In genomic region chr5:6686916-6687409, GRCh38 we compare ENCODE assay signal across 10 cellular contexts. TPM values are rescaled to one million over a fixed set of nuclear protein-coding genes. Genes with fewer than 3 reads are reported as not detected.
DNase-seq lines count a peak whose midpoint lies in the region; ATAC-seq, FAIRE-seq and TF ChIP-seq lines count a peak whose summit lies in the region.
"Had no signal": no experiment of that assay in that cellular context is flagged by ENCODE, and none has a peak within 500 bp of the region (broad histone marks: within the 10 kb centered on the region; RNA-seq: fewer than 3 reads in every experiment).

No MANE protein-coding gene starts in this region.

- H3K9me2 ChIP-seq in SK-N-SH, result no peaks in the 10 kb centered on the region

- H4K20me1 ChIP-seq in SK-N-SH (ENCODE audit: insufficient read depth) (no peaks in the 10 kb centered on the region), mammary epithelial cell (ENCODE audit: insufficient read depth, low read length) (no peaks in the 10 kb centered on the region), keratinocyte (ENCODE audit: control insufficient read depth, extremely low read depth, insufficient read depth, low read length) (no peaks in the 10 kb centered on the region)

- H3K36me3 ChIP-seq in SK-N-SH (replicated peaks in 1 of 2; ENCODE audit: control insufficient read depth in 1 of 2, insufficient read depth in 2 of 2, low read length in 1 of 2) (no peaks in the 10 kb centered on the region), mammary epithelial cell (ENCODE audit: insufficient read depth, low read length) (no peaks in the 10 kb centered on the region), keratinocyte (ENCODE audit: control insufficient read depth in 2 of 2, extremely low read depth in 1 of 2, insufficient read depth in 2 of 2, low read length in 2 of 2) (no peaks in the 10 kb centered on the region)
- H3K36me3 ChIP-seq: WERI-Rb-1 had no signal

- TF ChIP-seq EP300 in SK-N-SH (IDR thresholded peaks at IDR 0.05; ENCODE audit: borderline replicate concordance in 1 of 2, low read depth in 1 of 2, low read length in 1 of 2), result no peak

- TF ChIP-seq RAD21 in SK-N-SH (IDR thresholded peaks at IDR 0.05; ENCODE audit: low read length), result no peak

- H3K4me3 ChIP-seq in SK-N-SH (ENCODE audit: low read depth in 2 of 2, low read length in 1 of 2) (no peak overlapping the region), mammary epithelial cell (replicated peaks in 1 of 3; ENCODE audit: insufficient read depth in 1 of 3, low read depth in 2 of 3, low read length in 3 of 3) (no peak overlapping the region), keratinocyte (ENCODE audit: control insufficient read depth in 2 of 3, extremely low read depth in 1 of 3, insufficient read depth in 2 of 3, low read depth in 1 of 3, low read length in 3 of 3) (peak overlapping the region; percentile 9 to 66 (median 24))

- H3K27me3 ChIP-seq in SK-N-SH (ENCODE audit: insufficient read depth) (no peaks in the 10 kb centered on the region; the same call in 1 of the 2 replicates), mammary epithelial cell (ENCODE audit: insufficient read depth, low read length) (no peaks in the 10 kb centered on the region), keratinocyte (ENCODE audit: control insufficient read depth, extremely low read depth, insufficient read depth, low read length) (peaks cover 3% of the 10 kb centered on the region)

- H2AFZ ChIP-seq in SK-N-SH (ENCODE audit: low read depth) (no peak overlapping the region), mammary epithelial cell (ENCODE audit: low read depth, low read length) (no peak overlapping the region), keratinocyte (ENCODE audit: control insufficient read depth, low read length) (peak overlapping the region; percentile 54)

- DNase-seq in SK-N-SH (no peak), mammary epithelial cell (peak; percentile 31), keratinocyte (ENCODE audit: low read depth, low spot score) (no peak), posterior cingulate gyrus (no peak), NCI-H2171 (lab: John Stamatoyannopoulos, UW) (no peak)
- DNase-seq in stimulated activated naive B cell treated with anti-CD40 and anti-IgM and Interleukin-4, amounts not matched to agents 10 μg/mL and 1 μg/mL and 100 μg/mL, for 72 hours, result no peak
- DNase-seq: WERI-Rb-1 had no signal

- CTCF ChIA-PET in SK-N-SH (lab: Yijun Ruan, JAX) (interaction anchor here (0.6 kb wide), 2 partner anchors 14 to 1190 kb away, joined by 3 read pairs; no protein-coding TSS in a partner anchor), mammary epithelial cell (lab: Charles Lee; ENCODE audit: low non-redundant PET) (no interaction called here)

- H3K4me1 ChIP-seq in SK-N-SH (ENCODE audit: control insufficient read depth in 1 of 2, insufficient read depth in 2 of 2, low read depth in 1 of 2, low read length in 1 of 2), result no peaks in the 10 kb centered on the region; a peak in 1 of 4 replicates
- no peaks in the 10 kb centered on the region for H3K4me1 ChIP-seq in mammary epithelial cell (ENCODE audit: insufficient read depth, low read length)
- no peaks in the 10 kb centered on the region for H3K4me1 ChIP-seq in keratinocyte (ENCODE audit: control insufficient read depth, extremely low read depth, insufficient read depth, low read length)

- H3K36me3 Mint-ChIP-seq in stimulated activated naive B cell treated with anti-CD40 and anti-IgM and Interleukin-4, amounts not matched to agents 10 μg/mL and 1 μg/mL and 100 μg/mL, for 72 hours, result no peaks in the 10 kb centered on the region

- dilution Hi-C loops in mammary epithelial cell (cut with HindIII; ENCODE audit: low sequenced_read_pairs), result no loop called here
- dilution Hi-C loops in keratinocyte (cut with MboI; ENCODE audit: extremely low pct_ligation_motif_present, low sequenced_read_pairs), result no loop called here

- POLR2A ChIA-PET in SK-N-SH (lab: Yijun Ruan, JAX), result no interaction called here

- H3K27ac ChIP-seq in SK-N-SH (ENCODE audit: low read depth in 2 of 2, low read length in 1 of 2) (no peak overlapping the region), mammary epithelial cell (ENCODE audit: insufficient read depth, low read depth, low read length) (no peak overlapping the region), keratinocyte (ENCODE audit: control insufficient read depth, insufficient read depth, low read length) (no peak overlapping the region)
- H3K27ac ChIP-seq: WERI-Rb-1 had no signal

- no peak overlapping the region for H3K27ac Mint-ChIP-seq in stimulated activated naive B cell treated with anti-CD40 and anti-IgM and Interleukin-4, amounts not matched to agents 10 μg/mL and 1 μg/mL and 100 μg/mL, for 72 hours

- no peak for TF ChIP-seq CTCF in SK-N-SH (IDR thresholded peaks at IDR 0.05)
- no peak for TF ChIP-seq CTCF in mammary epithelial cell (conservative IDR thresholded peaks at IDR 0.05 in 1 of 2, IDR thresholded peaks at IDR 0.05 in 1 of 2; ENCODE audit: extremely low read depth in 1 of 2, insufficient read depth in 1 of 2, low read depth in 1 of 2, low read length in 2 of 2)
- no peak for TF ChIP-seq CTCF in keratinocyte (optimal IDR thresholded peaks at IDR 0.05 in 1 of 3, IDR thresholded peaks at IDR 0.05 in 1 of 3, conservative IDR thresholded peaks at IDR 0.05 in 1 of 3; ENCODE audit: extremely low read depth in 1 of 3, insufficient read depth in 2 of 3, low read length in 3 of 3)

- H3K9me3 Mint-ChIP-seq in stimulated activated naive B cell treated with anti-CD40 and anti-IgM and Interleukin-4, amounts not matched to agents 10 μg/mL and 1 μg/mL and 100 μg/mL, for 72 hours, result peaks cover 3% of the 10 kb centered on the region in 2 donors

- H3K9me1 ChIP-seq in keratinocyte (ENCODE audit: control insufficient read depth, extremely low read depth, insufficient read depth, low read length), result no peaks in the 10 kb centered on the region

- no peak for FAIRE-seq in keratinocyte (lab: Jason Lieb, UNC)
- FAIRE-seq: A204.1 had no signal

- intact Hi-C loops in mammary epithelial cell (cut with micrococcal nuclease) (no loop called here), posterior cingulate gyrus (cut with DNase I) (no loop called here)

- H3F3A ChIP-seq in SK-N-SH (replicated peaks; ENCODE audit: insufficient read depth), result no peaks in the 10 kb centered on the region

- no peaks in the 10 kb centered on the region for H3K9me3 ChIP-seq in SK-N-SH
- H3K9me3 ChIP-seq in mammary epithelial cell (replicated peaks; ENCODE audit: insufficient read depth, low read length), result no peaks in the 10 kb centered on the region
- no peaks in the 10 kb centered on the region for H3K9me3 ChIP-seq in keratinocyte (ENCODE audit: control insufficient read depth, low read depth, low read length)

- no peaks in the 10 kb centered on the region for H3K79me2 ChIP-seq in SK-N-SH (ENCODE audit: insufficient read depth)
- no peaks in the 10 kb centered on the region for H3K79me2 ChIP-seq in mammary epithelial cell (ENCODE audit: insufficient read depth, low read length)
- no peaks in the 10 kb centered on the region for H3K79me2 ChIP-seq in keratinocyte (ENCODE audit: control insufficient read depth, insufficient read depth, low read length)

- H3K4me1 Mint-ChIP-seq in stimulated activated naive B cell treated with anti-CD40 and anti-IgM and Interleukin-4, amounts not matched to agents 10 μg/mL and 1 μg/mL and 100 μg/mL, for 72 hours, result peaks cover 0 to 5% of the 10 kb centered on the region in 2 donors

- BruUV-seq in mammary epithelial cell (replicated peaks; lab: Mats Ljungman, UMichigan), result no TSS peak

- H3K4me2 ChIP-seq in SK-N-SH (no peak overlapping the region), mammary epithelial cell (ENCODE audit: insufficient read depth, low read depth, low read length) (peak overlapping the region; percentile 31), keratinocyte (ENCODE audit: control insufficient read depth, extremely low read depth, insufficient read depth, low read depth, low read length) (peak overlapping the region; percentile 78)

- ATAC-seq in SK-N-SH treated with all-trans-retinoic acid at 6 μM for 48 hours (no peak), HG02852 (IDR thresholded peaks at IDR 0.05; ENCODE audit: unreplicated experiment) (no peak)
- peak; percentile 61 to 67 for ATAC-seq in stimulated activated naive B cell treated with anti-CD40 and anti-IgM and Interleukin-4, amounts not matched to agents 10 μg/mL and 1 μg/mL and 100 μg/mL, for 72 hours (replicated peaks)

- in situ Hi-C loops in mammary epithelial cell (cut with MboI; ENCODE audit: low sequenced_read_pairs in 2 of 2), result no loop called here

- H3K4me3 Mint-ChIP-seq in stimulated activated naive B cell treated with anti-CD40 and anti-IgM and Interleukin-4, amounts not matched to agents 10 μg/mL and 1 μg/mL and 100 μg/mL, for 72 hours, result no peak overlapping the region

- peaks cover 57 to 60% of the 10 kb centered on the region in 2 donors for H3K27me3 Mint-ChIP-seq in stimulated activated naive B cell treated with anti-CD40 and anti-IgM and Interleukin-4, amounts not matched to agents 10 μg/mL and 1 μg/mL and 100 μg/mL, for 72 hours

- H3K9ac ChIP-seq in SK-N-SH, result no peak overlapping the region
- no peak overlapping the region for H3K9ac ChIP-seq in mammary epithelial cell (ENCODE audit: insufficient read depth, low read length)
- no peak overlapping the region for H3K9ac ChIP-seq in keratinocyte (ENCODE audit: control insufficient read depth, extremely low read depth, insufficient read depth, low read length)

- 62% methylated on average over 20 of the region's 22 CpGs for WGBS in SK-N-SH (ENCODE audit: low lambda C conversion rate)
- WGBS in mammary epithelial cell (ENCODE audit: low coverage, missing lambda C conversion rate), result 27% methylated on average over 21 of the region's 22 CpGs

RNA-seq across cellular contexts. Expression of gene TENT4A, which starts 26.3 kb away (rescaled TPM):
- 5.2 and 6.0 TPM in 2 replicates for polyA plus RNA-seq in SK-N-SH (2012; rRNA removed)
- polyA plus RNA-seq in SK-N-SH (2012; cell fraction: cytosol; rRNA removed), result 4.2 and 4.5 TPM in 2 replicates
- 40.7 and 44.6 TPM in 2 replicates for polyA plus RNA-seq in SK-N-SH (2012; cell fraction: nucleus; rRNA removed)
- 10 to 100 TPM; 18.3 to 32.6 TPM for total RNA-seq in mammary epithelial cell
- 5.3 TPM for polyA plus RNA-seq in mammary epithelial cell
- 31.8 TPM for polyA minus RNA-seq in mammary epithelial cell
- polyA plus RNA-seq in keratinocyte, result 4.0 to 5.9 TPM (median 4.2 TPM) in 3 replicates
- polyA plus RNA-seq in keratinocyte (2011; ENCODE audit: low read depth), result 8.0 TPM
- 3.8 and 3.9 TPM in 2 replicates for polyA plus RNA-seq in keratinocyte (2011; cell fraction: cytosol; rRNA removed)
- polyA plus RNA-seq in keratinocyte (2011; cell fraction: nucleus; rRNA removed), result 29.5 and 32.6 TPM in 2 replicates
- 10.0 and 10.2 TPM in 2 replicates for polyA plus RNA-seq in keratinocyte (2012; ENCODE audit: low replicate concordance)
- 6.8 to 15.8 TPM (median 15.5 TPM) in 3 replicates for polyA minus RNA-seq in keratinocyte
- polyA minus RNA-seq in keratinocyte (2011; cell fraction: cytosol; rRNA and poly(A)+ RNA removed), result 3.8 TPM
- 13.0 and 21.1 TPM in 2 replicates for polyA minus RNA-seq in keratinocyte (2011; cell fraction: nucleus; rRNA and poly(A)+ RNA removed)

RNA-seq across cellular contexts. Expression of gene SRD5A1, which starts 53.7 kb away (rescaled TPM):
- 24.0 and 25.1 TPM in 2 replicates for polyA plus RNA-seq in SK-N-SH (2012; rRNA removed)
- 15.9 and 25.5 TPM in 2 replicates for polyA plus RNA-seq in SK-N-SH (2012; cell fraction: cytosol; rRNA removed)
- polyA plus RNA-seq in SK-N-SH (2012; cell fraction: nucleus; rRNA removed), result 19.4 and 21.6 TPM in 2 replicates
- total RNA-seq in mammary epithelial cell, result 10 to 100 TPM; 21.8 to 31.8 TPM
- 23.2 TPM for polyA plus RNA-seq in mammary epithelial cell
- 9.3 TPM for polyA minus RNA-seq in mammary epithelial cell
- 17.0 to 52.0 TPM (median 35.4 TPM) in 3 replicates for polyA plus RNA-seq in keratinocyte
- polyA plus RNA-seq in keratinocyte (2011; ENCODE audit: low read depth), result 12.2 TPM
- polyA plus RNA-seq in keratinocyte (2011; cell fraction: cytosol; rRNA removed), result 22.4 and 27.3 TPM in 2 replicates
- 23.8 and 25.5 TPM in 2 replicates for polyA plus RNA-seq in keratinocyte (2011; cell fraction: nucleus; rRNA removed)
- 15.5 and 23.6 TPM in 2 replicates for polyA plus RNA-seq in keratinocyte (2012; ENCODE audit: low replicate concordance)
- 25.0 to 39.1 TPM (median 32.7 TPM) in 3 replicates for polyA minus RNA-seq in keratinocyte
- 33.4 TPM for polyA minus RNA-seq in keratinocyte (2011; cell fraction: cytosol; rRNA and poly(A)+ RNA removed)
- polyA minus RNA-seq in keratinocyte (2011; cell fraction: nucleus; rRNA and poly(A)+ RNA removed), result 13.5 and 24.2 TPM in 2 replicates

RNA-seq across cellular contexts. Expression of gene NSUN2, which starts 54.1 kb away (rescaled TPM):
- 76.7 and 78.9 TPM in 2 replicates for polyA plus RNA-seq in SK-N-SH (2012; rRNA removed)
- polyA plus RNA-seq in SK-N-SH (2012; cell fraction: cytosol; rRNA removed), result 75.1 and 78.1 TPM in 2 replicates
- 112 and 123 TPM in 2 replicates for polyA plus RNA-seq in SK-N-SH (2012; cell fraction: nucleus; rRNA removed)
- 10 to 100 TPM; 57.2 to 96.1 TPM for total RNA-seq in mammary epithelial cell
- polyA plus RNA-seq in mammary epithelial cell, result 83.5 TPM
- polyA minus RNA-seq in mammary epithelial cell, result 118 TPM
- polyA plus RNA-seq in keratinocyte, result 52.7 to 91.5 TPM (median 91.2 TPM) in 3 replicates
- 102 TPM for polyA plus RNA-seq in keratinocyte (2011; ENCODE audit: low read depth)
- 61.2 and 71.7 TPM in 2 replicates for polyA plus RNA-seq in keratinocyte (2011; cell fraction: cytosol; rRNA removed)
- polyA plus RNA-seq in keratinocyte (2011; cell fraction: nucleus; rRNA removed), result 144 and 148 TPM in 2 replicates
- polyA plus RNA-seq in keratinocyte (2012; ENCODE audit: low replicate concordance), result 45.7 and 78.3 TPM in 2 replicates
- polyA minus RNA-seq in keratinocyte, result 31.6 to 70.1 TPM (median 38.0 TPM) in 3 replicates
- polyA minus RNA-seq in keratinocyte (2011; cell fraction: cytosol; rRNA and poly(A)+ RNA removed), result 47.0 TPM
- 58.9 and 83.5 TPM in 2 replicates for polyA minus RNA-seq in keratinocyte (2011; cell fraction: nucleus; rRNA and poly(A)+ RNA removed)

Comparison
In these comparisons a context has a peak if more than half of its experiments do, and no peak if none do; other contexts are left out.
1. H3K4me3 ChIP-seq: peak in keratinocyte (3 of 3); none in SK-N-SH (0 of 2) and mammary epithelial cell (0 of 3).
2. ATAC-seq: peak in stimulated activated naive B cell treated with anti-CD40 and anti-IgM and Interleukin-4, amounts not matched to agents 10 μg/mL and 1 μg/mL and 100 μg/mL, for 72 hours (2 of 2); none in SK-N-SH treated with all-trans-retinoic acid at 6 μM for 48 hours (single experiment) and HG02852 (single experiment).